Comparison of ENCODE assay signal across 6 cellular contexts in the genomic region with DNA sequence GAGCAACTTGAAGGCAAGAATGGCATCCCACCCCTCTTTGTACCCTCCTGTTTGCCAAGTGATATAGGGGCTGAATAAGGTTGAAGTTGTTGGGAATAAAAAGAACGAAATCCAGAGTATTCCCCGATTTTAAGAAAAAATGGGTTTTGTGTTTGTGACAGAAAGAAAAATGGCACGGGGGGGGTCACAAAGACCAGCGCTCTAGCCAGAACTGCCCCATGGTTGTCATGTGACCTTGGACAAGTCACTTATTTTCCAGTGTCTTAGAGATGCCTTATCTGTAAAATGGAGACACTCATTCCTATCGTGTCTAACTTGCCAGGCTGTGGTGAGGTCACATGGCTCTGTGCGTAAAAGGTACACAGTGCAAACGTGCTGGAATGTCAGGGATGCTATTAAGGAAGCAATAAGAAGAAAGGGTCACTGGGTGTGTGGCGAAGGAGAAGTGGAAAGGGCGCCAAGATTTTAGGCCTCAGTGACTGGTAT. TPM values are rescaled to one million over a fixed set of nuclear protein-coding genes. Genes with fewer than 3 reads are reported as not detected.
A peak's percentile ranks its signal among the peaks of the same experiment; 100 is the strongest.
DNase-seq lines count a peak whose midpoint lies in the region; ATAC-seq and TF ChIP-seq lines count a peak whose summit lies in the region.

No MANE protein-coding gene starts in this region.

- DNase-seq in A673 (ENCODE audit: low spot score) (no peak), foreskin keratinocyte (peak in 1 of 2 donors; percentile 61), testis (peak; percentile 82), GM03348 (ENCODE audit: low spot score) (no peak), NCI-H526 (lab: John Stamatoyannopoulos, UW) (no peak)

- H3K27me3 ChIP-seq in A673 (replicated peaks; ENCODE audit: insufficient read depth, low read depth, low read length, poor library complexity) (no peaks in the 10 kb centered on the region), OCI-LY3 (ENCODE audit: low read depth, low read length) (no peaks in the 10 kb centered on the region), foreskin keratinocyte (no peaks in the 10 kb centered on the region), testis (no peaks in the 10 kb centered on the region)

- H3K36me3 ChIP-seq in A673 (ENCODE audit: insufficient read depth, low read length, poor library complexity, severe bottlenecking) = no peaks in the 10 kb centered on the region
- no peaks in the 10 kb centered on the region for H3K36me3 ChIP-seq in OCI-LY3 (replicated peaks; ENCODE audit: low read depth, low read length)
- H3K36me3 ChIP-seq in testis (ENCODE audit: low read depth, missing control alignments) = no peaks in the 10 kb centered on the region

- ATAC-seq in foreskin keratinocyte = no peak

- peaks cover 27% of the 10 kb centered on the region for H3K79me2 ChIP-seq in OCI-LY3 (ENCODE audit: low read length)

- TF ChIP-seq CTCF in A673 (conservative IDR thresholded peaks at IDR 0.05; ENCODE audit: low read depth, low read length) (no peak), OCI-LY3 (IDR thresholded peaks at IDR 0.05; ENCODE audit: low read depth, low read length) (no peak), foreskin keratinocyte (conservative IDR thresholded peaks at IDR 0.05) (no peak), testis (IDR thresholded peaks at IDR 0.05) (no peak)

- BruUV-seq in A673 (replicated peaks; lab: Mats Ljungman, UMichigan) = TSS peak; percentile 72

- WGBS in testis, 2 donors = 24 to 28% methylated on average over 9 of the region's 9 CpGs

- peak overlapping the region; percentile 94 for H3K4me2 ChIP-seq in OCI-LY3 (ENCODE audit: low read length)

- TF ChIP-seq POLR2A in testis (IDR thresholded peaks at IDR 0.05) = no peak

- intact Hi-C loops in A673 (cut with micrococcal nuclease; ENCODE audit: unreplicated experiment) = no loop called here
- intact Hi-C loops in testis (cut with DNase I; ENCODE audit: low total_unique reads) = no loop called here

- H3K4me3 ChIP-seq in A673 (ENCODE audit: low read depth, low read length, poor library complexity, severe bottlenecking) (peak overlapping the region; percentile 47), OCI-LY3 (ENCODE audit: low read length) (peak overlapping the region; percentile 77), testis (peak overlapping the region; percentile 70 to 91)

- H3K9me3 ChIP-seq in A673 (ENCODE audit: low read depth, low read length, poor library complexity, severe bottlenecking) (no peaks in the 10 kb centered on the region), OCI-LY3 (ENCODE audit: insufficient read depth, low read length) (no peaks in the 10 kb centered on the region), testis (no peaks in the 10 kb centered on the region)

- H2AFZ ChIP-seq in OCI-LY3 (ENCODE audit: low read depth, low read length) = no peak overlapping the region

- H3K9ac ChIP-seq in OCI-LY3 (ENCODE audit: low read length) = peak overlapping the region; percentile 79

- CTCF ChIA-PET in A673 (lab: Charles Lee) = interaction anchor here (3.3 kb wide), 1 partner anchor 11 kb away, joined by 16 read pairs; a partner anchor contains a TSS

- H3K4me1 ChIP-seq in A673 (ENCODE audit: insufficient read depth, low read length, poor library complexity, severe bottlenecking) = peaks cover 23% of the 10 kb centered on the region
- peaks cover 19% of the 10 kb centered on the region for H3K4me1 ChIP-seq in OCI-LY3 (ENCODE audit: low read length)
- peaks cover 4% of the 10 kb centered on the region for H3K4me1 ChIP-seq in foreskin keratinocyte
- H3K4me1 ChIP-seq in testis = peaks cover 31% of the 10 kb centered on the region

- H3K27ac ChIP-seq in A673 (ENCODE audit: low read depth, low read length, poor library complexity, severe bottlenecking) (peak overlapping the region; percentile 98), OCI-LY3 (ENCODE audit: low read length) (peak overlapping the region; percentile 83), foreskin keratinocyte (peak overlapping the region; percentile 100), testis (peak overlapping the region; percentile 97 to 99)

- H4K20me1 ChIP-seq in OCI-LY3 (ENCODE audit: insufficient read depth, low read length) = peaks cover 11% of the 10 kb centered on the region

- POLR2A ChIA-PET in A673 (lab: Charles Lee; ENCODE audit: low non-redundant PET) = no interaction called here

RNA-seq across cellular contexts. Expression of a gene that starts 1.6 kb away (rescaled TPM):
- total RNA-seq in A673 (2021) = 21.2 and 22.1 TPM in 2 replicates
- 23.0 and 25.6 TPM in 2 replicates for total RNA-seq in foreskin keratinocyte
- polyA plus RNA-seq in foreskin keratinocyte = 26.7 and 27.9 TPM in 2 replicates
- 10 to 100 TPM; 51.8 to 68.8 TPM for total RNA-seq in testis
- polyA plus RNA-seq in testis (ENCODE audit: insufficient read depth, low read depth, low replicate concordance) = 38.8 TPM

RNA-seq across cellular contexts. Expression of a gene that starts 11.2 kb away (rescaled TPM):
- total RNA-seq in A673 (2021) = 1.4 and 4.2 TPM in 2 replicates
- total RNA-seq in foreskin keratinocyte = 4.3 and 4.4 TPM in 2 replicates
- polyA plus RNA-seq in foreskin keratinocyte = 4.5 TPM in 2 replicates
- 1 to 10 TPM; 8.3 to 9.1 TPM for total RNA-seq in testis
- polyA plus RNA-seq in testis (ENCODE audit: insufficient read depth, low read depth, low replicate concordance) = 7.5 TPM

RNA-seq across cellular contexts. Expression of a gene that starts 14.3 kb away (rescaled TPM):
- total RNA-seq in A673 (2021) = 12.0 and 18.5 TPM in 2 replicates
- 60.8 and 63.6 TPM in 2 replicates for total RNA-seq in foreskin keratinocyte
- polyA plus RNA-seq in foreskin keratinocyte = 85.8 and 97.4 TPM in 2 replicates
- total RNA-seq in testis = 100 to 1,000 TPM in 1 of 2 donors, 10 to 100 TPM in 1; 86.3 to 106 TPM
- polyA plus RNA-seq in testis (ENCODE audit: insufficient read depth, low read depth, low replicate concordance) = 62.2 TPM

RNA-seq across cellular contexts. Expression of a gene that starts 15.0 kb away (rescaled TPM):
- 4.6 and 4.8 TPM in 2 replicates for total RNA-seq in A673 (2021)
- 3.7 and 5.3 TPM in 2 replicates for total RNA-seq in foreskin keratinocyte
- polyA plus RNA-seq in foreskin keratinocyte = 5.7 and 6.3 TPM in 2 replicates
- 10 to 100 TPM; 35.9 to 47.7 TPM for total RNA-seq in testis
- polyA plus RNA-seq in testis (ENCODE audit: insufficient read depth, low read depth, low replicate concordance) = 76.8 TPM
